In genomic region chr16:30352488-30353401, GRCh38 we compare ENCODE assay signal across 1 cellular context.
A peak's percentile ranks its signal among the peaks of the same experiment; 100 is the strongest.
TF ChIP-seq lines count a peak whose summit lies in the region.

No MANE protein-coding gene starts in this region.

TF ChIP-seq in HepG2, 621 proteins besides CTCF, POLR2A, EP300 and RAD21 (continued from another document and continues in another):
- TF ChIP-seq ZBTB4 (CRISPR knock-in tag; IDR thresholded peaks at IDR 0.05; ENCODE audit: borderline replicate concordance) (no peak), ZNF121 (CRISPR knock-in tag; IDR thresholded peaks at IDR 0.05) (no peak), ZNF350 (CRISPR knock-in tag; IDR thresholded peaks at IDR 0.05; ENCODE audit: borderline replicate concordance, low read depth) (0 out of 2 replicates have a peak, but pooled peaks have one; percentile 6), ZNF619 (CRISPR knock-in tag; IDR thresholded peaks at IDR 0.05) (no peak), ZNF446 (CRISPR knock-in tag; IDR thresholded peaks at IDR 0.05) (no peak), ZNF460 (CRISPR knock-in tag; IDR thresholded peaks at IDR 0.05; ENCODE audit: borderline replicate concordance) (no peak), ZFP36 (IDR thresholded peaks at IDR 0.05; ENCODE audit: borderline replicate concordance, low read depth, low read length, partially characterized antibody) (no peak), NKX3-1 (CRISPR knock-in tag; IDR thresholded peaks at IDR 0.05) (no peak), ELK4 (CRISPR knock-in tag; IDR thresholded peaks at IDR 0.05; ENCODE audit: borderline replicate concordance) (no peak), ZNF18 (CRISPR knock-in tag; IDR thresholded peaks at IDR 0.05; ENCODE audit: insufficient replicate concordance) (no peak), ZNF263 (CRISPR knock-in tag; IDR thresholded peaks at IDR 0.05) (peak; percentile 2; the same call in 1 of the 2 replicates), NONO (IDR thresholded peaks at IDR 0.05) (no peak), NONO (CRISPR knock-in tag; conservative IDR thresholded peaks at IDR 0.05) (peak; percentile 65), SRY (CRISPR knock-in tag; IDR thresholded peaks at IDR 0.05) (no peak), FOXP1 (IDR thresholded peaks at IDR 0.05) (no peak), FOXP1 (CRISPR knock-in tag; IDR thresholded peaks at IDR 0.05) (no peak), ZNF549 (CRISPR knock-in tag; IDR thresholded peaks at IDR 0.05) (no peak), PRDM10 (CRISPR knock-in tag; IDR thresholded peaks at IDR 0.05; ENCODE audit: low read depth) (no peak), POLR2AphosphoS5 (IDR thresholded peaks at IDR 0.05; ENCODE audit: low read depth, low read length) (no peak; the same call in none of the 2 replicates), ZNF142 (CRISPR knock-in tag; IDR thresholded peaks at IDR 0.05) (0 out of 2 replicates have a peak, but pooled peaks have one; percentile 58), MTF2 (CRISPR knock-in tag; IDR thresholded peaks at IDR 0.05; ENCODE audit: borderline replicate concordance) (no peak), ZBTB7A (CRISPR knock-in tag; IDR thresholded peaks at IDR 0.05) (no peak; the same call in 1 of the 2 replicates), ATF1 (CRISPR knock-in tag; IDR thresholded peaks at IDR 0.05) (no peak), HINFP (CRISPR knock-in tag; IDR thresholded peaks at IDR 0.05; ENCODE audit: low read depth) (no peak), ZNF160 (CRISPR knock-in tag; IDR thresholded peaks at IDR 0.05) (no peak), ARID2 (CRISPR knock-in tag; IDR thresholded peaks at IDR 0.05; ENCODE audit: borderline replicate concordance) (no peak), KLF12 (CRISPR knock-in tag; IDR thresholded peaks at IDR 0.05; ENCODE audit: borderline replicate concordance) (no peak), IRF2 (CRISPR knock-in tag; IDR thresholded peaks at IDR 0.05) (no peak), ZFP36L1 (CRISPR knock-in tag; IDR thresholded peaks at IDR 0.05) (peak; percentile 69; the same call in 1 of the 2 replicates), ZNF225 (CRISPR knock-in tag; IDR thresholded peaks at IDR 0.05) (no peak), NR2F2 (IDR thresholded peaks at IDR 0.05; ENCODE audit: borderline replicate concordance, low read depth) (peak; percentile 14; the same call in 1 of the 2 replicates), ZNF616 (CRISPR knock-in tag; IDR thresholded peaks at IDR 0.05; ENCODE audit: low read depth) (no peak), TP53 (CRISPR knock-in tag; conservative IDR thresholded peaks at IDR 0.05) (no peak), MTF1 (CRISPR knock-in tag; IDR thresholded peaks at IDR 0.05) (no peak), ZNF569 (CRISPR knock-in tag; IDR thresholded peaks at IDR 0.05; ENCODE audit: borderline replicate concordance) (no peak), MNT (IDR thresholded peaks at IDR 0.05) (no peak)
- TF ChIP-seq, protein P1, sequence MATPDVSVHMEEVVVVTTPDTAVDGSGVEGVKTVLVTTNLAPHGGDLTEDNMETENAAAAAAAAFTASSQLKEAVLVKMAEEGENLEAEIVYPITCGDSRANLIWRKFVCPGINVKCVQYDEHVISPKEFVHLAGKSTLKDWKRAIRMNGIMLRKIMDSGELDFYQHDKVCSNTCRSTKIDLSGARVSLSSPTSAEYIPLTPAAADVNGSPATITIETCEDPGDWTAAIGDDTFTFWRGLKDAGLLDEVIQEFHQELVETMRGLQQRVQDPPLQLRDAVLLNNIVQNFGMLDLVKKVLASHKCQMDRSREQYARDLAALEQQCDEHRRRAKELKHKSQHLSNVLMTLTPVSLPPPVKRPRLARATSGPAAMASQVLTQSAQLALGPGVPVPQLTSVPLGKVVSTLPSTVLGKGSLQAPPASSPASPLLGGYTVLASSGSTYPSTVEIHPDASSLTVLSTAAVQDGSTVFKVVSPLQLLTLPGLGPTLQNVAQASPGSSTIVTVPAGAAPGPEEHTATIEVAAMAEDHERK (CRISPR knock-in tag; IDR thresholded peaks at IDR 0.05; ENCODE audit: low read depth), result no peak
